In the genomic region with DNA sequence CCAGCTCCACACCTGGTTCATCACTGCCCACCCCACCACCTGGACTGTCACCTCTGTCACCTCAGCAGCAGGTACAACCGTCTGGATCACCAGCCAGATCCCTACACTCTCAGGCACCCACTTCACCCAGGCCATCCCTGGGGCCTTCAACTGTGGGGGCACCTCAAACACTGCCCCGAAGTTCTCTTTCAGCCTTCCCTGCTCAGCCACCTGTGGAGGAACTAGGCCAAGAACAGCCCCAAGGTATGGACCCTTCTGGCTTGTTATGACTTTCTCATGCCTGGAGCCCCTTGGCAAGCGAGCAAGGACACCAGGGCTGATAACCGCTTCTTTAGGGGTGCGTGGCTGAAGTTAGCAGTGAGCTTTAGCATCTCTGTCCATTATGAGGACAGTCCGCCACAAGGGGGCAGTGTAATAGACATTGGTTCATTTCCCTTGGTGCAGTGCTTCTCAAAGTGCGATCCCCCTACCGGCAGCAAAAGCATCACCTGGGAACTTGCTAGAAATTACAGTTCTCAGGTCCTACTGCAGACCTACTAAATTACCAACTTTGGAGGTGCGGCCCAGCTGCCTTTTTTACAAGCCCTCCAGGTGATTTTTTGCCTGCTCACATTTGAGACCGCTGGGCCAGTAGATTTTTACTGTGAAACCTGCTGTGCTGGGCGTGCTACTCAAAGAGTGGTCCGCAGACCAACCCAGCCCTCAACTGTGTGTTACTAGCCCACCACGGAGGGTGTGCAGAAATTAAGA, we compare ENCODE assay signal across 1 cellular context.
TF ChIP-seq lines count a peak whose summit lies in the region.

No MANE protein-coding gene starts in this region.

TF ChIP-seq in HepG2, 621 proteins besides CTCF, POLR2A, EP300 and RAD21 (continued from another document and continues in another):
- no peak for TF ChIP-seq RBM39 (IDR thresholded peaks at IDR 0.05; ENCODE audit: low read depth, low read length, poor library complexity, severe bottlenecking)
- TF ChIP-seq KDM2A (CRISPR knock-in tag; IDR thresholded peaks at IDR 0.05; ENCODE audit: borderline replicate concordance, low read depth) = peak; percentile 83
- TF ChIP-seq, protein P1, sequence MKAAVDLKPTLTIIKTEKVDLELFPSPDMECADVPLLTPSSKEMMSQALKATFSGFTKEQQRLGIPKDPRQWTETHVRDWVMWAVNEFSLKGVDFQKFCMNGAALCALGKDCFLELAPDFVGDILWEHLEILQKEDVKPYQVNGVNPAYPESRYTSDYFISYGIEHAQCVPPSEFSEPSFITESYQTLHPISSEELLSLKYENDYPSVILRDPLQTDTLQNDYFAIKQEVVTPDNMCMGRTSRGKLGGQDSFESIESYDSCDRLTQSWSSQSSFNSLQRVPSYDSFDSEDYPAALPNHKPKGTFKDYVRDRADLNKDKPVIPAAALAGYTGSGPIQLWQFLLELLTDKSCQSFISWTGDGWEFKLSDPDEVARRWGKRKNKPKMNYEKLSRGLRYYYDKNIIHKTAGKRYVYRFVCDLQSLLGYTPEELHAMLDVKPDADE (CRISPR knock-in tag; IDR thresholded peaks at IDR 0.05) = no peak
- TF ChIP-seq MEF2D (CRISPR knock-in tag; IDR thresholded peaks at IDR 0.05) = peak; percentile 52; the same call in 1 of the 2 replicates
- TF ChIP-seq, protein P2, sequence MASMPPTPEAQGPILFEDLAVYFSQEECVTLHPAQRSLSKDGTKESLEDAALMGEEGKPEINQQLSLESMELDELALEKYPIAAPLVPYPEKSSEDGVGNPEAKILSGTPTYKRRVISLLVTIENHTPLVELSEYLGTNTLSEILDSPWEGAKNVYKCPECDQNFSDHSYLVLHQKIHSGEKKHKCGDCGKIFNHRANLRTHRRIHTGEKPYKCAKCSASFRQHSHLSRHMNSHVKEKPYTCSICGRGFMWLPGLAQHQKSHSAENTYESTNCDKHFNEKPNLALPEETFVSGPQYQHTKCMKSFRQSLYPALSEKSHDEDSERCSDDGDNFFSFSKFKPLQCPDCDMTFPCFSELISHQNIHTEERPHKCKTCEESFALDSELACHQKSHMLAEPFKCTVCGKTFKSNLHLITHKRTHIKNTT (CRISPR knock-in tag; IDR thresholded peaks at IDR 0.05) = no peak
- TF ChIP-seq, protein P3, sequence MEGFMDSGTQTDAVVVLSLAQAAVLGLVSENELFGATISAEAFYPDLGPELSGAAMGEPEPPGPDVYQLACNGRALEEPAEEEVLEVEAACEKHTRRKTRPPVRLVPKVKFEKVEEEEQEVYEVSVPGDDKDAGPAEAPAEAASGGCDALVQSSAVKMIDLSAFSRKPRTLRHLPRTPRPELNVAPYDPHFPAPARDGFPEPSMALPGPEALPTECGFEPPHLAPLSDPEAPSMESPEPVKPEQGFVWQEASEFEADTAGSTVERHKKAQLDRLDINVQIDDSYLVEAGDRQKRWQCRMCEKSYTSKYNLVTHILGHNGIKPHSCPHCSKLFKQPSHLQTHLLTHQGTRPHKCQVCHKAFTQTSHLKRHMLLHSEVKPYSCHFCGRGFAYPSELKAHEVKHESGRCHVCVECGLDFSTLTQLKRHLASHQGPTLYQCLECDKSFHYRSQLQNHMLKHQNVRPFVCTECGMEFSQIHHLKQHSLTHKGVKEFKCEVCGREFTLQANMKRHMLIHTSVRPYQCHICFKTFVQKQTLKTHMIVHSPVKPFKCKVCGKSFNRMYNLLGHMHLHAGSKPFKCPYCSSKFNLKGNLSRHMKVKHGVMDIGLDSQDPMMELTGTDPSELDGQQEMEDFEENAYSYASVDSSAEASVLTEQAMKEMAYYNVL (CRISPR knock-in tag; IDR thresholded peaks at IDR 0.05; ENCODE audit: borderline replicate concordance) = 0 out of 2 replicates have a peak, but pooled peaks have one; percentile 16
- no peak for TF ChIP-seq CREB1 (IDR thresholded peaks at IDR 0.05)
- TF ChIP-seq CREB1 (CRISPR knock-in tag; IDR thresholded peaks at IDR 0.05) = no peak
- no peak for TF ChIP-seq ZSCAN21 (CRISPR knock-in tag; IDR thresholded peaks at IDR 0.05; ENCODE audit: borderline replicate concordance)
- TF ChIP-seq, protein P4, sequence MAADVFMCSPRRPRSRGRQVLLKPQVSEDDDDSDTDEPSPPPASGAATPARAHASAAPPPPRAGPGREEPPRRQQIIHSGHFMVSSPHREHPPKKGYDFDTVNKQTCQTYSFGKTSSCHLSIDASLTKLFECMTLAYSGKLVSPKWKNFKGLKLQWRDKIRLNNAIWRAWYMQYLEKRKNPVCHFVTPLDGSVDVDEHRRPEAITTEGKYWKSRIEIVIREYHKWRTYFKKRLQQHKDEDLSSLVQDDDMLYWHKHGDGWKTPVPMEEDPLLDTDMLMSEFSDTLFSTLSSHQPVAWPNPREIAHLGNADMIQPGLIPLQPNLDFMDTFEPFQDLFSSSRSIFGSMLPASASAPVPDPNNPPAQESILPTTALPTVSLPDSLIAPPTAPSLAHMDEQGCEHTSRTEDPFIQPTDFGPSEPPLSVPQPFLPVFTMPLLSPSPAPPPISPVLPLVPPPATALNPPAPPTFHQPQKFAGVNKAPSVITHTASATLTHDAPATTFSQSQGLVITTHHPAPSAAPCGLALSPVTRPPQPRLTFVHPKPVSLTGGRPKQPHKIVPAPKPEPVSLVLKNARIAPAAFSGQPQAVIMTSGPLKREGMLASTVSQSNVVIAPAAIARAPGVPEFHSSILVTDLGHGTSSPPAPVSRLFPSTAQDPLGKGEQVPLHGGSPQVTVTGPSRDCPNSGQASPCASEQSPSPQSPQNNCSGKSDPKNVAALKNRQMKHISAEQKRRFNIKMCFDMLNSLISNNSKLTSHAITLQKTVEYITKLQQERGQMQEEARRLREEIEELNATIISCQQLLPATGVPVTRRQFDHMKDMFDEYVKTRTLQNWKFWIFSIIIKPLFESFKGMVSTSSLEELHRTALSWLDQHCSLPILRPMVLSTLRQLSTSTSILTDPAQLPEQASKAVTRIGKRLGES (CRISPR knock-in tag; IDR thresholded peaks at IDR 0.05; ENCODE audit: borderline replicate concordance) = no peak
- no peak for TF ChIP-seq MATR3 (CRISPR knock-in tag; IDR thresholded peaks at IDR 0.05)
- no peak for TF ChIP-seq TP53 (CRISPR knock-in tag; conservative IDR thresholded peaks at IDR 0.05)
- TF ChIP-seq MED8 (CRISPR knock-in tag; IDR thresholded peaks at IDR 0.05; ENCODE audit: insufficient replicate concordance) = no peak
- no peak for TF ChIP-seq NR2C2 (CRISPR knock-in tag; IDR thresholded peaks at IDR 0.05; ENCODE audit: borderline replicate concordance)
- TF ChIP-seq MAF1 (CRISPR knock-in tag; IDR thresholded peaks at IDR 0.05; ENCODE audit: borderline replicate concordance) = no peak
- TF ChIP-seq, protein P5, sequence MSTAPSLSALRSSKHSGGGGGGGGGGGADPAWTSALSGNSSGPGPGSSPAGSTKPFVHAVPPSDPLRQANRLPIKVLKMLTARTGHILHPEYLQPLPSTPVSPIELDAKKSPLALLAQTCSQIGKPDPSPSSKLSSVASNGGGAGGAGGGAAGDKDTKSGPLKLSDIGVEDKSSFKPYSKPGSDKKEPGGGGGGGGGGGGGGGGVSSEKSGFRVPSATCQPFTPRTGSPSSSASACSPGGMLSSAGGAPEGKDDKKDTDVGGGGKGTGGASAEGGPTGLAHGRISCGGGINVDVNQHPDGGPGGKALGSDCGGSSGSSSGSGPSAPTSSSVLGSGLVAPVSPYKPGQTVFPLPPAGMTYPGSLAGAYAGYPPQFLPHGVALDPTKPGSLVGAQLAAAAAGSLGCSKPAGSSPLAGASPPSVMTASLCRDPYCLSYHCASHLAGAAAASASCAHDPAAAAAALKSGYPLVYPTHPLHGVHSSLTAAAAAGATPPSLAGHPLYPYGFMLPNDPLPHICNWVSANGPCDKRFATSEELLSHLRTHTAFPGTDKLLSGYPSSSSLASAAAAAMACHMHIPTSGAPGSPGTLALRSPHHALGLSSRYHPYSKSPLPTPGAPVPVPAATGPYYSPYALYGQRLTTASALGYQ (CRISPR knock-in tag; IDR thresholded peaks at IDR 0.05) = no peak
- no peak for TF ChIP-seq BRCA1 (CRISPR knock-in tag; IDR thresholded peaks at IDR 0.05)
- no peak for TF ChIP-seq SRSF4 (IDR thresholded peaks at IDR 0.05; ENCODE audit: low read depth, low read length, poor library complexity, severe bottlenecking)
- TF ChIP-seq KDM3A (CRISPR knock-in tag; IDR thresholded peaks at IDR 0.05; ENCODE audit: low read depth) = peak; percentile 61; the same call in 1 of the 2 replicates
- no peak for TF ChIP-seq ZNF263 (CRISPR knock-in tag; IDR thresholded peaks at IDR 0.05)
- TF ChIP-seq ATF7-NPFF (CRISPR knock-in tag; IDR thresholded peaks at IDR 0.05; ENCODE audit: low read depth) = no peak
- TF ChIP-seq, protein P6, sequence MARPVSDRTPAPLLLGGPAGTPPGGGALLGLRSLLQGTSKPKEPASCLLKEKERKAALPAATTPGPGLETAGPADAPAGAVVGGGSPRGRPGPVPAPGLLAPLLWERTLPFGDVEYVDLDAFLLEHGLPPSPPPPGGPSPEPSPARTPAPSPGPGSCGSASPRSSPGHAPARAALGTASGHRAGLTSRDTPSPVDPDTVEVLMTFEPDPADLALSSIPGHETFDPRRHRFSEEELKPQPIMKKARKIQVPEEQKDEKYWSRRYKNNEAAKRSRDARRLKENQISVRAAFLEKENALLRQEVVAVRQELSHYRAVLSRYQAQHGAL (CRISPR knock-in tag; IDR thresholded peaks at IDR 0.05; ENCODE audit: not compliant biosample characterization) = no peak
- TF ChIP-seq HMGA1 (CRISPR knock-in tag; conservative IDR thresholded peaks at IDR 0.05) = no peak
- TF ChIP-seq PRMT3 (CRISPR knock-in tag; IDR thresholded peaks at IDR 0.05; ENCODE audit: borderline replicate concordance, low read depth) = no peak
- no peak for TF ChIP-seq EED (CRISPR knock-in tag; IDR thresholded peaks at IDR 0.05)
- TF ChIP-seq ATF7 (IDR thresholded peaks at IDR 0.05) = no peak
- TF ChIP-seq ATF7 (CRISPR knock-in tag; IDR thresholded peaks at IDR 0.05) = no peak
- TF ChIP-seq, protein P7, sequence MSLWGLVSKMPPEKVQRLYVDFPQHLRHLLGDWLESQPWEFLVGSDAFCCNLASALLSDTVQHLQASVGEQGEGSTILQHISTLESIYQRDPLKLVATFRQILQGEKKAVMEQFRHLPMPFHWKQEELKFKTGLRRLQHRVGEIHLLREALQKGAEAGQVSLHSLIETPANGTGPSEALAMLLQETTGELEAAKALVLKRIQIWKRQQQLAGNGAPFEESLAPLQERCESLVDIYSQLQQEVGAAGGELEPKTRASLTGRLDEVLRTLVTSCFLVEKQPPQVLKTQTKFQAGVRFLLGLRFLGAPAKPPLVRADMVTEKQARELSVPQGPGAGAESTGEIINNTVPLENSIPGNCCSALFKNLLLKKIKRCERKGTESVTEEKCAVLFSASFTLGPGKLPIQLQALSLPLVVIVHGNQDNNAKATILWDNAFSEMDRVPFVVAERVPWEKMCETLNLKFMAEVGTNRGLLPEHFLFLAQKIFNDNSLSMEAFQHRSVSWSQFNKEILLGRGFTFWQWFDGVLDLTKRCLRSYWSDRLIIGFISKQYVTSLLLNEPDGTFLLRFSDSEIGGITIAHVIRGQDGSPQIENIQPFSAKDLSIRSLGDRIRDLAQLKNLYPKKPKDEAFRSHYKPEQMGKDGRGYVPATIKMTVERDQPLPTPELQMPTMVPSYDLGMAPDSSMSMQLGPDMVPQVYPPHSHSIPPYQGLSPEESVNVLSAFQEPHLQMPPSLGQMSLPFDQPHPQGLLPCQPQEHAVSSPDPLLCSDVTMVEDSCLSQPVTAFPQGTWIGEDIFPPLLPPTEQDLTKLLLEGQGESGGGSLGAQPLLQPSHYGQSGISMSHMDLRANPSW (CRISPR knock-in tag; IDR thresholded peaks at IDR 0.05; ENCODE audit: borderline replicate concordance) = no peak
- TF ChIP-seq, protein P8, sequence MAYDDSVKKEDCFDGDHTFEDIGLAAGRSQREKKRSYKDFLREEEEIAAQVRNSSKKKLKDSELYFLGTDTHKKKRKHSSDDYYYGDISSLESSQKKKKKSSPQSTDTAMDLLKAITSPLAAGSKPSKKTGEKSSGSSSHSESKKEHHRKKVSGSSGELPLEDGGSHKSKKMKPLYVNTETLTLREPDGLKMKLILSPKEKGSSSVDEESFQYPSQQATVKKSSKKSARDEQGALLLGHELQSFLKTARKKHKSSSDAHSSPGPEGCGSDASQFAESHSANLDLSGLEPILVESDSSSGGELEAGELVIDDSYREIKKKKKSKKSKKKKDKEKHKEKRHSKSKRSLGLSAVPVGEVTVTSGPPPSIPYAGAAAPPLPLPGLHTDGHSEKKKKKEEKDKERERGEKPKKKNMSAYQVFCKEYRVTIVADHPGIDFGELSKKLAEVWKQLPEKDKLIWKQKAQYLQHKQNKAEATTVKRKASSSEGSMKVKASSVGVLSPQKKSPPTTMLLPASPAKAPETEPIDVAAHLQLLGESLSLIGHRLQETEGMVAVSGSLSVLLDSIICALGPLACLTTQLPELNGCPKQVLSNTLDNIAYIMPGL (CRISPR knock-in tag; IDR thresholded peaks at IDR 0.05; ENCODE audit: borderline replicate concordance in 1 of 2, low read depth in 1 of 2) = peak; percentile 78 to 92
- TF ChIP-seq KMT2A (CRISPR knock-in tag; IDR thresholded peaks at IDR 0.05) = no peak
- no peak for TF ChIP-seq ZNF430 (CRISPR knock-in tag; IDR thresholded peaks at IDR 0.05)
- TF ChIP-seq MEIS1 (CRISPR knock-in tag; IDR thresholded peaks at IDR 0.05; ENCODE audit: borderline replicate concordance) = no peak
- TF ChIP-seq NBN (conservative IDR thresholded peaks at IDR 0.05) = no peak
- TF ChIP-seq ZFYVE20 (CRISPR knock-in tag; IDR thresholded peaks at IDR 0.05; ENCODE audit: borderline replicate concordance, low read depth) = no peak
- TF ChIP-seq SP2 (CRISPR knock-in tag; IDR thresholded peaks at IDR 0.05) = no peak
- TF ChIP-seq TEAD3 (CRISPR knock-in tag; optimal IDR thresholded peaks at IDR 0.05; ENCODE audit: borderline replicate concordance) = peak; percentile 75
- TF ChIP-seq ZNF431 (CRISPR knock-in tag; IDR thresholded peaks at IDR 0.05; ENCODE audit: borderline replicate concordance, low read depth) = no peak
- no peak for TF ChIP-seq AGO1 (IDR thresholded peaks at IDR 0.05; ENCODE audit: low read depth, low read length, poor library complexity, severe bottlenecking)
- TF ChIP-seq, protein P9, sequence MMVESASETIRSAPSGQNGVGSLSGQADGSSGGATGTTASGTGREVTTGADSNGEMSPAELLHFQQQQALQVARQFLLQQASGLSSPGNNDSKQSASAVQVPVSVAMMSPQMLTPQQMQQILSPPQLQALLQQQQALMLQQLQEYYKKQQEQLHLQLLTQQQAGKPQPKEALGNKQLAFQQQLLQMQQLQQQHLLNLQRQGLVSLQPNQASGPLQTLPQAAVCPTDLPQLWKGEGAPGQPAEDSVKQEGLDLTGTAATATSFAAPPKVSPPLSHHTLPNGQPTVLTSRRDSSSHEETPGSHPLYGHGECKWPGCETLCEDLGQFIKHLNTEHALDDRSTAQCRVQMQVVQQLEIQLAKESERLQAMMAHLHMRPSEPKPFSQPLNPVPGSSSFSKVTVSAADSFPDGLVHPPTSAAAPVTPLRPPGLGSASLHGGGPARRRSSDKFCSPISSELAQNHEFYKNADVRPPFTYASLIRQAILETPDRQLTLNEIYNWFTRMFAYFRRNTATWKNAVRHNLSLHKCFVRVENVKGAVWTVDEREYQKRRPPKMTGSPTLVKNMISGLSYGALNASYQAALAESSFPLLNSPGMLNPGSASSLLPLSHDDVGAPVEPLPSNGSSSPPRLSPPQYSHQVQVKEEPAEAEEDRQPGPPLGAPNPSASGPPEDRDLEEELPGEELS (CRISPR knock-in tag; IDR thresholded peaks at IDR 0.05) = no peak
- no peak for TF ChIP-seq MAFF (IDR thresholded peaks at IDR 0.05; ENCODE audit: low read depth, low read length)
- no peak for TF ChIP-seq HNRNPLL (IDR thresholded peaks at IDR 0.05; ENCODE audit: low read depth, low read length, poor library complexity, severe bottlenecking)
- no peak for TF ChIP-seq ZFP36L2 (CRISPR knock-in tag; IDR thresholded peaks at IDR 0.05)
- TF ChIP-seq, protein P10, sequence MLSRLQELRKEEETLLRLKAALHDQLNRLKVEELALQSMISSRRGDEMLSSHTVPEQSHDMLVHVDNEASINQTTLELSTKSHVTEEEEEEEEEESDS (CRISPR knock-in tag; IDR thresholded peaks at IDR 0.05; ENCODE audit: borderline replicate concordance) = no peak
